In genomic region chr3:120143676-120144075, GRCh38 we compare ENCODE assay signal across 16 cellular contexts.
"Had no signal": no experiment of that assay in that cellular context is flagged by ENCODE, and none has a peak within 500 bp of the region (broad histone marks: within the 10 kb centered on the region; RNA-seq: fewer than 3 reads in every experiment).

No MANE protein-coding gene starts in this region.

- H3K9me3 ChIP-seq: body of pancreas, pancreas, testis had no signal

- H2AFZ ChIP-seq: neural progenitor cell had no signal

- H3K4me2 ChIP-seq: neural progenitor cell had no signal

- DNase-seq: activated CD4-positive, alpha-beta T cell treated with anti-CD3 and anti-CD28 coated beads for 48 hours; activated CD8-positive, alpha-beta T cell treated with anti-CD3 and anti-CD28 coated beads for 36 hours; activated gamma-delta T cell treated with Interleukin-2 at 50 U/mL for 16 hours; activated naive CD8-positive, alpha-beta T cell treated with anti-CD3 and anti-CD28 coated beads for 36 hours; activated T-cell treated with anti-CD3 and anti-CD28 coated beads, Interleukin-2, amount 50 U/mL, for 72 hours; amygdala; naive B cell; stimulated activated CD4-positive, alpha-beta T cell treated with anti-CD3 and anti-CD28 coated beads, Interleukin-12 subunit alpha, Interleukin-12 subunit beta, amount 100 ng/mL, for 4 hours; stimulated activated CD4-positive, alpha-beta T cell treated with anti-CD3 and anti-CD28 coated beads, Interleukin-2, amount 100 ng/mL, for 24 hours had no signal

- H3K4me3 ChIP-seq: body of pancreas, coronary artery, lung, neural progenitor cell, pancreas, stomach, testis had no signal

- H3K27ac ChIP-seq: coronary artery, neural progenitor cell, pancreas, stomach, testis had no signal

- H3K36me3 ChIP-seq: neural progenitor cell, pancreas, stomach had no signal

- ATAC-seq: activated CD8-positive, alpha-beta T cell treated with anti-CD3 and anti-CD28 coated beads for 36 hours; activated T-cell treated with anti-CD3 and anti-CD28 coated beads, Interleukin-2, amount 50 U/mL, for 72 hours had no signal

- H3K27me3 ChIP-seq: body of pancreas, neural progenitor cell, pancreas, stomach, testis had no signal

- H3K4me1 ChIP-seq: neural progenitor cell, testis had no signal

- FAIRE-seq: pancreas had no signal
